8 cellular contexts compared by ENCODE assay signal in genomic region chrX:119604778-119605177, GRCh38. TPM values are rescaled to one million over a fixed set of nuclear protein-coding genes. Genes with fewer than 3 reads are reported as not detected.
DNase-seq lines count a peak whose midpoint lies in the region; ATAC-seq and TF ChIP-seq lines count a peak whose summit lies in the region.

No MANE protein-coding gene starts in this region.

- H3K27me3 Mint-ChIP-seq in Calu3 (ENCODE audit: unreplicated experiment) = no peaks in the 10 kb centered on the region
- H3K27me3 Mint-ChIP-seq in neural progenitor cell (ENCODE audit: insufficient read depth, low read depth) = no peaks in the 10 kb centered on the region

- H3K27ac ChIP-seq in neural progenitor cell = no peak overlapping the region

- H3K4me2 ChIP-seq in neural progenitor cell = peak overlapping the region; percentile 78

- ATAC-seq in HG03378 (IDR thresholded peaks at IDR 0.05; ENCODE audit: unreplicated experiment) (no peak), left lobe of liver (no peak), HG02870 (IDR thresholded peaks at IDR 0.05; ENCODE audit: unreplicated experiment) (no peak)

- H3K36me3 ChIP-seq in neural progenitor cell = no peaks in the 10 kb centered on the region

- no peaks in the 10 kb centered on the region for H3K9me3 ChIP-seq in neural progenitor cell (ENCODE audit: low read depth)

- no peaks in the 10 kb centered on the region for H3K9me3 Mint-ChIP-seq in Calu3 (ENCODE audit: low read depth, unreplicated experiment)
- H3K9me3 Mint-ChIP-seq in neural progenitor cell = peaks cover 16% of the 10 kb centered on the region

- H3F3A ChIP-seq in neural progenitor cell (ENCODE audit: low read depth) = no peaks in the 10 kb centered on the region

- CTCF ChIA-PET in Calu3 (lab: Charles Lee) = interaction anchor here (0.7 kb wide), 1 partner anchor 124 kb away, joined by 3 read pairs; no protein-coding TSS in a partner anchor

- no TSS peak for BruUV-seq in Calu3 (replicated peaks; lab: Mats Ljungman, UMichigan)

- H3K79me2 ChIP-seq in neural progenitor cell (ENCODE audit: low read depth) = peaks cover 51% of the 10 kb centered on the region

- no peak for TF ChIP-seq POLR2A in NB4 (IDR thresholded peaks at IDR 0.05; ENCODE audit: extremely low read depth, insufficient read length)

- H3K9ac ChIP-seq in neural progenitor cell = no peak overlapping the region

- H3K36me3 Mint-ChIP-seq in Calu3 (ENCODE audit: insufficient read depth, unreplicated experiment) = peaks cover 31% of the 10 kb centered on the region
- H3K36me3 Mint-ChIP-seq in neural progenitor cell = peaks cover 1% of the 10 kb centered on the region

- H3K4me1 Mint-ChIP-seq in Calu3 (ENCODE audit: low read depth, unreplicated experiment) (peaks cover 16% of the 10 kb centered on the region), neural progenitor cell (peaks cover 4% of the 10 kb centered on the region)

- H3K4me1 ChIP-seq in neural progenitor cell = no peaks in the 10 kb centered on the region

- DNase-seq in Calu3 (no peak), NB4 (ENCODE audit: low read depth) (no peak), choroid plexus epithelial cell (ENCODE audit: low read depth) (peak; percentile 4), neural progenitor cell (ENCODE audit: low spot score) (peak; percentile 7), NCI-H2171 (lab: John Stamatoyannopoulos, UW) (no peak), left lobe of liver (ENCODE audit: low spot score) (no peak)

- no peak overlapping the region for H2AFZ ChIP-seq in neural progenitor cell (replicated peaks)

- H3K27ac Mint-ChIP-seq in Calu3 (ENCODE audit: unreplicated experiment) (peak overlapping the region; percentile 87), neural progenitor cell (no peak overlapping the region)

- intact Hi-C loops in Calu3 (cut with micrococcal nuclease; ENCODE audit: unreplicated experiment) = loop anchor here (5.0 kb wide), 1 partner anchor 87 kb away; no protein-coding TSS in a partner anchor

- no peaks in the 10 kb centered on the region for H3K27me3 ChIP-seq in neural progenitor cell

- H3K4me3 Mint-ChIP-seq in Calu3 (ENCODE audit: low read depth, unreplicated experiment) (peak overlapping the region; percentile 90), neural progenitor cell (peak overlapping the region; percentile 93)

- H3K4me3 ChIP-seq in NB4 (ENCODE audit: low read depth, low read length) (peak overlapping the region; percentile 86), choroid plexus epithelial cell (ENCODE audit: low read depth, low read length) (peak overlapping the region; percentile 89), neural progenitor cell (peak overlapping the region; percentile 65)

- TF ChIP-seq CTCF in Calu3 (IDR thresholded peaks at IDR 0.05; ENCODE audit: unreplicated experiment) (no peak), NB4 (IDR thresholded peaks at IDR 0.05; ENCODE audit: low read depth, low read length) (no peak), choroid plexus epithelial cell (conservative IDR thresholded peaks at IDR 0.05; ENCODE audit: low read depth, low read length) (no peak), neural progenitor cell (IDR thresholded peaks at IDR 0.05) (no peak)

- peaks cover 17% of the 10 kb centered on the region for H4K20me1 ChIP-seq in neural progenitor cell (ENCODE audit: low read depth)

RNA-seq across cellular contexts. Expression of gene NKRF, which starts 1.4 kb away (rescaled TPM):
- total RNA-seq in Calu3 (2022) = 17.8 and 18.0 TPM in 2 replicates
- total RNA-seq in neural progenitor cell (ENCODE audit: low replicate concordance) = 11.2 and 17.4 TPM in 2 replicates
- total RNA-seq in left lobe of liver = 4.2 TPM

RNA-seq across cellular contexts. Expression of gene UBE2A, which starts 30.4 kb away (rescaled TPM):
- total RNA-seq in Calu3 (2022) (64.2 and 65.0 TPM in 2 replicates), neural progenitor cell (ENCODE audit: low replicate concordance) (54.2 and 90.2 TPM in 2 replicates), left lobe of liver (13.6 TPM)

RNA-seq across cellular contexts. Expression of gene STEEP1, which starts 39.6 kb away (rescaled TPM):
- total RNA-seq in Calu3 (2022) = 30.4 and 36.8 TPM in 2 replicates
- 34.7 and 53.5 TPM in 2 replicates for total RNA-seq in neural progenitor cell (ENCODE audit: low replicate concordance)
- total RNA-seq in left lobe of liver = 6.8 TPM

Comparison
In these comparisons a context has a peak if more than half of its experiments do, and no peak if none do; other contexts are left out.
1. DNase-seq: peak in choroid plexus epithelial cell (single experiment) and neural progenitor cell (single experiment); none in Calu3 (single experiment), NB4 (single experiment), NCI-H2171 (single experiment) and left lobe of liver (single experiment).
2. Peak in every context shown above with its lines, with median percentiles within 50 percentile points of each other: H3K4me3 ChIP-seq.